ENCODE assay signal across 8 cellular contexts in the genomic region with DNA sequence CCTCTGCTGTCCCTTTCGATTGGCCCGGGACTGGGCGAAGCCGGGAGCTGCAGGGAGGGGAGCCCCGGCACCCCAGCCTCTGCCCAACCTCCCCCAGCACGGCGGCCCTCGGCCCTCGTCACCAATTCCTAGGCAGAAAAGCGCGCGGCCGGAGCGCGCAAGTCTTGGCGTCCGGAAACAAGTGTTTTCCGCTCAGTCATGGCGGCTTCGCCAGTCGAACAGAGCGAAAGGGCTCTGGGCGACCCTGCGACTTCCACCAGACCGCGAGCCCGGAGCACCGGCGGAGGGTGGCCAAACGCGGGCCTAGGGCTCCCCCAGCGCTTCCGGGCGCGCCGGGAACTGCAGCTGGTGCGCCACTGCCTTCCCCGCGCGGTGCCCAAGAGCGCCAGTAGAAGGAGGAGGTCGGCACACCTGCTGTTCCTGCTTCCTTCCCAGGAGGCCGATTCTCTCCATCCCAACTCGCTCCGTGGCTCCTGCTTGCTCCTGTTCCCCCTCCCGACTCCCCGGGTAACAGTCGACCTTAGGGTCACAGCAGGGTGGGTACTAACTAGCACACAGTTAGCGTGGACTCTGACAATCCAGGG.
A peak's percentile ranks its signal among the peaks of the same experiment; 100 is the strongest.
DNase-seq lines count a peak whose midpoint lies in the region; ATAC-seq and TF ChIP-seq lines count a peak whose summit lies in the region.

No MANE protein-coding gene starts in this region.

- H3K27ac ChIP-seq in esophagus muscularis mucosa (replicated peaks in 1 of 4): no peak overlapping the region
- H3K27ac ChIP-seq in mucosa of rectum (ENCODE audit: low read depth in 2 of 2, low read length in 2 of 2): no peak overlapping the region
- no peak overlapping the region for H3K27ac ChIP-seq in uterus
- H3K27ac ChIP-seq in prostate gland: no peak overlapping the region

- DNase-seq in DMS153 (lab: John Stamatoyannopoulos, UW): peak; percentile 86
- peak; percentile 84 for DNase-seq in SK-N-DZ (ENCODE audit: low spot score)
- no peak for DNase-seq in esophagus muscularis mucosa (ENCODE audit: extremely low spot score)
- peak in 1 of 2 donors; percentile 18 for DNase-seq in uterus
- no peak for DNase-seq in prostate gland (ENCODE audit: low spot score)

- ATAC-seq in GM21381 (IDR thresholded peaks at IDR 0.05; ENCODE audit: unreplicated experiment): peak; percentile 94
- ATAC-seq in HG03571 (IDR thresholded peaks at IDR 0.05; ENCODE audit: unreplicated experiment): peak; percentile 91

- H3K4me3 ChIP-seq in esophagus muscularis mucosa (peak overlapping the region; percentile 44 to 63 (median 53)), mucosa of rectum (ENCODE audit: low read length in 2 of 2) (peak overlapping the region; percentile 35 to 53), uterus (peak overlapping the region; percentile 14 to 18), prostate gland (peak overlapping the region in 1 of 2 donors; percentile 15)

- TF ChIP-seq CTCF in esophagus muscularis mucosa (IDR thresholded peaks at IDR 0.05): peak; percentile 20 to 54 (median 38)
- peak in 3 of 4 experiments; percentile 31 to 44 (median 32) for TF ChIP-seq CTCF in uterus (IDR thresholded peaks at IDR 0.05)
- peak in 1 of 4 experiments; percentile 47 for TF ChIP-seq CTCF in prostate gland (IDR thresholded peaks at IDR 0.05)

- peaks cover 0 to 29% (median 23%) of the 10 kb centered on the region in 4 donors for H3K4me1 ChIP-seq in esophagus muscularis mucosa
- peaks cover 2 to 5% of the 10 kb centered on the region in 2 donors for H3K4me1 ChIP-seq in mucosa of rectum (ENCODE audit: control insufficient read depth in 2 of 2, insufficient read depth in 2 of 2, low read length in 2 of 2)
- H3K4me1 ChIP-seq in uterus: no peaks in the 10 kb centered on the region
- H3K4me1 ChIP-seq in prostate gland (replicated peaks): no peaks in the 10 kb centered on the region

- no peak for TF ChIP-seq EP300 in esophagus muscularis mucosa (IDR thresholded peaks at IDR 0.05)

- intact Hi-C loops in esophagus muscularis mucosa (cut with DNase I): no loop called here
- intact Hi-C loops in uterus (cut with DNase I; ENCODE audit: low total_unique reads): no loop called here
- intact Hi-C loops in prostate gland (cut with DNase I): no loop called here

- H3K36me3 ChIP-seq in esophagus muscularis mucosa (no peaks in the 10 kb centered on the region), mucosa of rectum (ENCODE audit: control insufficient read depth in 2 of 2, insufficient read depth in 2 of 2, low read length in 2 of 2) (no peaks in the 10 kb centered on the region), uterus (no peaks in the 10 kb centered on the region), prostate gland (no peaks in the 10 kb centered on the region)

- TF ChIP-seq POLR2A in esophagus muscularis mucosa (IDR thresholded peaks at IDR 0.05; ENCODE audit: low read depth): no peak
- no peak for TF ChIP-seq POLR2A in uterus (IDR thresholded peaks at IDR 0.05)
- TF ChIP-seq POLR2A in prostate gland (IDR thresholded peaks at IDR 0.05): no peak

- peaks cover 0 to 5% (median 2%) of the 10 kb centered on the region in 4 donors for H3K27me3 ChIP-seq in esophagus muscularis mucosa
- H3K27me3 ChIP-seq in mucosa of rectum (ENCODE audit: control insufficient read depth in 2 of 2, insufficient read depth in 2 of 2, low read length in 2 of 2): peaks cover 9 to 20% of the 10 kb centered on the region in 2 donors
- no peaks in the 10 kb centered on the region for H3K27me3 ChIP-seq in uterus
- H3K27me3 ChIP-seq in prostate gland (replicated peaks; ENCODE audit: insufficient read depth): peaks cover 8% of the 10 kb centered on the region

- H3K9ac ChIP-seq in mucosa of rectum (ENCODE audit: low read depth in 1 of 2, low read length in 2 of 2): no peak overlapping the region

- H3K9me3 ChIP-seq in esophagus muscularis mucosa (no peaks in the 10 kb centered on the region), mucosa of rectum (ENCODE audit: control insufficient read depth in 2 of 2, low read length in 2 of 2) (no peaks in the 10 kb centered on the region), uterus (no peaks in the 10 kb centered on the region), prostate gland (no peaks in the 10 kb centered on the region)

- 3% methylated on average over 7 of the region's 49 CpGs for WGBS in esophagus muscularis mucosa
- WGBS in prostate gland: under 1% methylated on average over 43 of the region's 49 CpGs

Comparison
In these comparisons a context has a peak if more than half of its experiments do, and no peak if none do; other contexts are left out.
1. DNase-seq: peak in DMS153 (single experiment) and SK-N-DZ (single experiment); none in esophagus muscularis mucosa (single experiment) and prostate gland (single experiment).